1 cellular context compared by ENCODE assay signal in genomic region chr2:65436169-65436824, GRCh38.
A peak's percentile ranks its signal among the peaks of the same experiment; 100 is the strongest.
TF ChIP-seq lines count a peak whose summit lies in the region.

No MANE protein-coding gene starts in this region.

TF ChIP-seq in HepG2, 621 proteins besides CTCF, POLR2A, EP300 and RAD21 (continued from another document and continues in another):
- TF ChIP-seq PRDM10 (CRISPR knock-in tag; IDR thresholded peaks at IDR 0.05; ENCODE audit: low read depth): no peak; the same call in 1 of the 2 replicates
- TF ChIP-seq SRSF9 (IDR thresholded peaks at IDR 0.05; ENCODE audit: borderline replicate concordance, insufficient read depth, low read depth, low read length, poor library complexity, severe bottlenecking): no peak
- no peak; the same call in 1 of the 2 replicates for TF ChIP-seq TIGD3 (CRISPR knock-in tag; IDR thresholded peaks at IDR 0.05; ENCODE audit: borderline replicate concordance)
- no peak for TF ChIP-seq ZBTB39 (CRISPR knock-in tag; IDR thresholded peaks at IDR 0.05)
- TF ChIP-seq ZNF891 (CRISPR knock-in tag; IDR thresholded peaks at IDR 0.05): no peak
- peak; percentile 70; the same call in 1 of the 2 replicates for TF ChIP-seq ZNF703 (CRISPR knock-in tag; IDR thresholded peaks at IDR 0.05; ENCODE audit: borderline replicate concordance)
- peak; percentile 93 for TF ChIP-seq ZNF709 (CRISPR knock-in tag; IDR thresholded peaks at IDR 0.05)
- TF ChIP-seq GTF2F1 (IDR thresholded peaks at IDR 0.05; ENCODE audit: low read length): 0 out of 2 replicates have a peak, but pooled peaks have one; percentile 15
- peak; percentile 71 for TF ChIP-seq KDM5A (IDR thresholded peaks at IDR 0.05; ENCODE audit: borderline replicate concordance, low read length)
- no peak for TF ChIP-seq KLF15 (CRISPR knock-in tag; IDR thresholded peaks at IDR 0.05; ENCODE audit: borderline replicate concordance)
- TF ChIP-seq ZNF773 (CRISPR knock-in tag; IDR thresholded peaks at IDR 0.05; ENCODE audit: borderline replicate concordance): no peak
- no peak; the same call in 1 of the 2 replicates for TF ChIP-seq ZC3H13 (CRISPR knock-in tag; IDR thresholded peaks at IDR 0.05)
- TF ChIP-seq FOXA3 (CRISPR knock-in tag; IDR thresholded peaks at IDR 0.05): peak; percentile 58; the same call in 1 of the 2 replicates
- TF ChIP-seq ISX (CRISPR knock-in tag; conservative IDR thresholded peaks at IDR 0.05): no peak
- peak; percentile 21; the same call in 1 of the 2 replicates for TF ChIP-seq ZNF331 (CRISPR knock-in tag; IDR thresholded peaks at IDR 0.05)
- TF ChIP-seq MBNL3 (CRISPR knock-in tag; conservative IDR thresholded peaks at IDR 0.05): no peak
- peak; percentile 98 for TF ChIP-seq ETV5 (CRISPR knock-in tag; IDR thresholded peaks at IDR 0.05; ENCODE audit: borderline replicate concordance)
- TF ChIP-seq ZC3H4 (CRISPR knock-in tag; IDR thresholded peaks at IDR 0.05; ENCODE audit: borderline replicate concordance): no peak; the same call in 1 of the 2 replicates
- TF ChIP-seq POGZ (CRISPR knock-in tag; IDR thresholded peaks at IDR 0.05): peak; percentile 66; the same call in 1 of the 2 replicates
- TF ChIP-seq JARID2 (CRISPR knock-in tag; IDR thresholded peaks at IDR 0.05; ENCODE audit: insufficient replicate concordance): no peak
- TF ChIP-seq ZFP90 (CRISPR knock-in tag; IDR thresholded peaks at IDR 0.05; ENCODE audit: borderline replicate concordance): peak; percentile 47; the same call in 1 of the 2 replicates
- TF ChIP-seq ZNF431 (CRISPR knock-in tag; IDR thresholded peaks at IDR 0.05; ENCODE audit: borderline replicate concordance, low read depth): peak; percentile 46; the same call in 1 of the 2 replicates
- no peak for TF ChIP-seq ZNF720 (CRISPR knock-in tag; IDR thresholded peaks at IDR 0.05)
- TF ChIP-seq SOX6 (IDR thresholded peaks at IDR 0.05): no peak
- TF ChIP-seq SOX6 (CRISPR knock-in tag; IDR thresholded peaks at IDR 0.05): peak; percentile 81
- TF ChIP-seq MNT (IDR thresholded peaks at IDR 0.05): no peak; the same call in 1 of the 2 replicates
- peak; percentile 12 for TF ChIP-seq ZNF18 (CRISPR knock-in tag; IDR thresholded peaks at IDR 0.05; ENCODE audit: insufficient replicate concordance)
- no peak for TF ChIP-seq SRSF4 (IDR thresholded peaks at IDR 0.05; ENCODE audit: low read depth, low read length, poor library complexity, severe bottlenecking)
- no peak for TF ChIP-seq ZZZ3 (CRISPR knock-in tag; IDR thresholded peaks at IDR 0.05; ENCODE audit: borderline replicate concordance)
- TF ChIP-seq ZNF572 (CRISPR knock-in tag; IDR thresholded peaks at IDR 0.05): 0 out of 2 replicates have a peak, but pooled peaks have one; percentile 66
- TF ChIP-seq NFAT5 (CRISPR knock-in tag; IDR thresholded peaks at IDR 0.05): 0 out of 2 replicates have a peak, but pooled peaks have one; percentile 39
- TF ChIP-seq ZHX1 (CRISPR knock-in tag; IDR thresholded peaks at IDR 0.05; ENCODE audit: low read depth): peak; percentile 35; the same call in 1 of the 2 replicates
- TF ChIP-seq ZEB1 (IDR thresholded peaks at IDR 0.05; ENCODE audit: insufficient replicate concordance, low read depth): no peak
- peak; percentile 48; the same call in 1 of the 2 replicates for TF ChIP-seq MAF1 (CRISPR knock-in tag; IDR thresholded peaks at IDR 0.05; ENCODE audit: borderline replicate concordance)
- TF ChIP-seq ZBTB44 (CRISPR knock-in tag; IDR thresholded peaks at IDR 0.05): 0 out of 2 replicates have a peak, but pooled peaks have one; percentile 4
- peak; percentile 77 for TF ChIP-seq TBX2 (CRISPR knock-in tag; IDR thresholded peaks at IDR 0.05; ENCODE audit: borderline replicate concordance)
- TF ChIP-seq ZNF768 (CRISPR knock-in tag; IDR thresholded peaks at IDR 0.05): peak; percentile 24; the same call in 1 of the 2 replicates
